In genomic region chr6:121932071-121933009, GRCh38 we compare ENCODE assay signal across 10 cellular contexts.
DNase-seq lines count a peak whose midpoint lies in the region; ATAC-seq, FAIRE-seq and TF ChIP-seq lines count a peak whose summit lies in the region.
"Had no signal": no experiment of that assay in that cellular context is flagged by ENCODE, and none has a peak within 500 bp of the region (broad histone marks: within the 10 kb centered on the region; RNA-seq: fewer than 3 reads in every experiment).

No MANE protein-coding gene starts in this region.

- H3K4me3 ChIP-seq in A549 (no peak overlapping the region), bronchial epithelial cell (ENCODE audit: low read depth, low read length) (no peak overlapping the region), kidney epithelial cell (ENCODE audit: low read depth, low read length) (no peak overlapping the region)
- H3K4me3 ChIP-seq: HAP-1 had no signal

- no peaks in the 10 kb centered on the region for H3K27me3 ChIP-seq in bronchial epithelial cell (ENCODE audit: control insufficient read depth, insufficient read depth, low read length)
- H3K27me3 ChIP-seq in kidney epithelial cell (ENCODE audit: control insufficient read depth, insufficient read depth, low read length): no peaks in the 10 kb centered on the region

- POLR2A ChIA-PET in A549 (lab: Yijun Ruan, JAX): no interaction called here

- TF ChIP-seq RAD21 in A549 (conservative IDR thresholded peaks at IDR 0.05 in 1 of 2, IDR thresholded peaks at IDR 0.05 in 1 of 2): no peak

- H3K27ac ChIP-seq in A549: no peak overlapping the region

- H3K4me1 ChIP-seq in A549: no peaks in the 10 kb centered on the region

- CTCF ChIA-PET in A549 (lab: Yijun Ruan, JAX): no interaction called here

- FAIRE-seq in A549 (lab: Jason Lieb, UNC) (no peak), bronchial epithelial cell (lab: Jason Lieb, UNC) (no peak)

- H3K36me3 ChIP-seq in bronchial epithelial cell (ENCODE audit: control insufficient read depth, insufficient read depth, low read length) (no peaks in the 10 kb centered on the region), kidney epithelial cell (ENCODE audit: control insufficient read depth, insufficient read depth, low read length) (no peaks in the 10 kb centered on the region)
- H3K36me3 ChIP-seq: HAP-1 had no signal

- peak in 1 of 2 experiments; percentile 17 for DNase-seq in A549 (ENCODE audit: low read depth in 1 of 2, low spot score in 1 of 2)
- DNase-seq in HS-5 (ENCODE audit: low read depth): peak; percentile 90
- peak; percentile 6 for DNase-seq in bronchial epithelial cell (ENCODE audit: low read depth)
- peak; percentile 50 for DNase-seq in kidney epithelial cell (ENCODE audit: low read depth)
- no peak for DNase-seq in 8988T
- DNase-seq in DMS 273 (lab: John Stamatoyannopoulos, UW; ENCODE audit: unreplicated experiment): no peak
- DNase-seq in NCI-H2081 (lab: John Stamatoyannopoulos, UW): no peak
- DNase-seq: CD4-positive, CD25-positive, alpha-beta regulatory T cell had no signal

- TF ChIP-seq EP300 in A549 (IDR thresholded peaks at IDR 0.05): no peak

- TF ChIP-seq CTCF in A549 (IDR thresholded peaks at IDR 0.05): no peak
- no peak for TF ChIP-seq CTCF in bronchial epithelial cell (IDR thresholded peaks at IDR 0.05; ENCODE audit: insufficient read depth, low read length, severe bottlenecking)
- TF ChIP-seq CTCF in kidney epithelial cell (IDR thresholded peaks at IDR 0.05; ENCODE audit: insufficient read depth, low read length, poor library complexity, severe bottlenecking): no peak

- ATAC-seq in A549: 0 out of 6 replicates have a peak, but pooled peaks of 1 of the 2 experiments have one; percentile 21
- no peak for ATAC-seq in GM19023 (IDR thresholded peaks at IDR 0.05; ENCODE audit: unreplicated experiment)

- H3K4me2 ChIP-seq in A549: peak overlapping the region; percentile 34; the same call in 1 of the 3 replicates

- H3K9me3 ChIP-seq in A549: no peaks in the 10 kb centered on the region
- H3K9me3 ChIP-seq: HAP-1 had no signal

- no peak for TF ChIP-seq POLR2A in A549 (IDR thresholded peaks at IDR 0.05; ENCODE audit: low read length)

- WGBS in A549 (ENCODE audit: missing lambda C conversion rate): 41% methylated on average over 13 of the region's 13 CpGs

TF ChIP-seq in A549, 52 proteins besides CTCF, POLR2A, EP300 and RAD21:
- TF ChIP-seq ATOH8 (CRISPR knock-in tag; IDR thresholded peaks at IDR 0.05; ENCODE audit: low read depth) (no peak), CBX8 (IDR thresholded peaks at IDR 0.05) (no peak), ZFP36 (IDR thresholded peaks at IDR 0.05; ENCODE audit: borderline replicate concordance, partially characterized antibody) (no peak), CBX2 (IDR thresholded peaks at IDR 0.05; ENCODE audit: borderline replicate concordance, low read depth) (no peak), HEYL (CRISPR knock-in tag; IDR thresholded peaks at IDR 0.05) (no peak), RFX5 (IDR thresholded peaks at IDR 0.05) (no peak), FOSL2 (IDR thresholded peaks at IDR 0.05) (no peak), FOSL2 (CRISPR knock-in tag; IDR thresholded peaks at IDR 0.05) (no peak), ZC3H11A (IDR thresholded peaks at IDR 0.05) (no peak), KDM1A (IDR thresholded peaks at IDR 0.05; ENCODE audit: low read depth) (no peak), HMGXB4 (CRISPR knock-in tag; IDR thresholded peaks at IDR 0.05; ENCODE audit: borderline replicate concordance) (no peak), BCL3 (IDR thresholded peaks at IDR 0.05) (no peak)

Comparison
In these comparisons a context has a peak if more than half of its experiments do, and no peak if none do; other contexts are left out.
1. DNase-seq: peak in HS-5 (single experiment), bronchial epithelial cell (single experiment) and kidney epithelial cell (single experiment); none in 8988T (single experiment), DMS 273 (single experiment) and NCI-H2081 (0 of 2).